In the genomic region with DNA sequence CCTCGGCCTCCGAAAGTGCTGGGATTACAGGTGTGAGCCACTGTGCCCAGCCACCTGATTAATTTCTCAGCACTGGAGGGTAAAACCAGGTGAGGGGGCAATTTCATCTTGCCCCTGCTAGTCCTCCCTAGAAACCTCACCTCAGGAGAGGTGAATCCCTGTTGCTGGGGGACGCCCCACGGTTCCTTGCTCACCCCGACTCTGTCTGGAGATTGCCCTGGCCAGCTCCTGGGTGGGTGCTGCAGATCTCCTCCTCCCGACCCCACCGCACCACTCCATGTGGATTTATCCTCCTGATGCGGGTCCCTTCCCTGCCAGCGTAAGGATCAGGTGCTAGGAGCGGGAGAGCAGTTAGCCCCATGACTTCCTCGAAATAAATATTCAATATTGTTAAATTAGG, we compare ENCODE assay signal across 21 cellular contexts. TPM values are rescaled to one million over a fixed set of nuclear protein-coding genes. Genes with fewer than 3 reads are reported as not detected.
"Had no signal": no experiment of that assay in that cellular context is flagged by ENCODE, and none has a peak within 500 bp of the region (broad histone marks: within the 10 kb centered on the region; RNA-seq: fewer than 3 reads in every experiment).

No MANE protein-coding gene starts in this region.

- H3K27ac ChIP-seq: heart right ventricle, left ventricle myocardium inferior, neural progenitor cell, pancreas, psoas muscle, right lobe of liver had no signal

- H3K4me1 ChIP-seq: lower lobe of right lung, neural progenitor cell, pancreas, right lobe of liver had no signal

- H3K36me3 ChIP-seq: lower lobe of right lung, neural progenitor cell, pancreas, right lobe of liver had no signal

- H3K4me3 ChIP-seq: heart right ventricle, left ventricle myocardium inferior, lower lobe of right lung, neural progenitor cell, pancreas, psoas muscle, right lobe of liver had no signal

- DNase-seq: cerebellar nuclear complex; foreskin melanocyte; heart right ventricle; islet precursor cell; left cardiac atrium; left ventricle myocardium inferior; lower lobe of right lung; midbrain; nucleus accumbens; pancreas; psoas muscle; retina; right lobe of liver; stimulated activated CD4-positive, alpha-beta T cell treated with anti-CD3 and anti-CD28 coated beads, Interleukin-2, amount 100 ng/mL, for 24 hours; stimulated activated CD4-positive, alpha-beta T cell treated with anti-CD3 and anti-CD28 coated beads, Interleukin-4, amount 100 ng/mL, for 4 hours; stimulated activated naive B cell treated with anti-CD40 and anti-IgM and Interleukin-4, amounts not matched to agents 10 μg/mL and 1 μg/mL and 100 μg/mL, for 72 hours; stimulated activated naive CD8-positive, alpha-beta T cell treated with anti-CD3 and anti-CD28 coated beads, Interleukin-15, amount 100 ng/mL, for 72 hours; substantia nigra had no signal

- H3K4me2 ChIP-seq: neural progenitor cell had no signal

- FAIRE-seq: colon, pancreas had no signal

- ATAC-seq: heart right ventricle; left cardiac atrium; lower lobe of right lung; natural killer cell treated with Interleukin-12 subunit alpha and Interleukin-12 subunit beta and Interleukin-15 and Interleukin-18, amount 100 ng/mL, for 72 hours; pancreas; right lobe of liver; stimulated activated naive B cell treated with anti-CD40 and anti-IgM and Interleukin-4, amounts not matched to agents 10 μg/mL and 1 μg/mL and 100 μg/mL, for 72 hours; stimulated activated naive CD8-positive, alpha-beta T cell treated with anti-CD3 and anti-CD28 coated beads, Interleukin-15, amount 100 ng/mL, for 72 hours had no signal

- H3K9ac ChIP-seq: neural progenitor cell had no signal

- H2AFZ ChIP-seq: neural progenitor cell had no signal

- H3K27me3 ChIP-seq: heart right ventricle, neural progenitor cell, pancreas, right lobe of liver had no signal

- H3K9me3 ChIP-seq: heart right ventricle, left ventricle myocardium inferior, lower lobe of right lung, pancreas, psoas muscle, right lobe of liver had no signal

RNA-seq across cellular contexts. Expression of a gene that starts 34.9 kb away (rescaled TPM):
- total RNA-seq: natural killer cell treated with Interleukin-12 subunit alpha and Interleukin-12 subunit beta and Interleukin-15 and Interleukin-18, amount 100 ng/mL, for 72 hours had no signal
